Comparison of ENCODE assay signal across 28 cellular contexts in genomic region chr5:31607546-31607945, GRCh38.
"Had no signal": no experiment of that assay in that cellular context is flagged by ENCODE, and none has a peak within 500 bp of the region (broad histone marks: within the 10 kb centered on the region; RNA-seq: fewer than 3 reads in every experiment).

No MANE protein-coding gene starts in this region.

- H3K27ac ChIP-seq: colonic mucosa, coronary artery, dorsolateral prefrontal cortex, epithelial cell of prostate, esophagus muscularis mucosa, esophagus squamous epithelium, foreskin keratinocyte, gastrocnemius medialis, gastroesophageal sphincter, heart left ventricle, heart right ventricle, hepatocyte had no signal

- ATAC-seq: effector memory CD8-positive, alpha-beta T cell; esophagus mucosa; foreskin keratinocyte; gastrocnemius medialis; gastroesophageal sphincter; heart left ventricle; heart right ventricle had no signal

- H3K9me3 ChIP-seq: colonic mucosa, esophagus muscularis mucosa, esophagus squamous epithelium, gastrocnemius medialis, gastroesophageal sphincter had no signal

- H3K4me3 ChIP-seq: colonic mucosa, coronary artery, dorsolateral prefrontal cortex, esophagus muscularis mucosa, esophagus squamous epithelium, gastrocnemius medialis, gastroesophageal sphincter, heart left ventricle, heart right ventricle, hepatocyte had no signal

- FAIRE-seq: endometrium, endothelial cell of umbilical vein, frontal cortex had no signal

- DNase-seq: colonic mucosa; cortex of kidney; dermis blood vessel endothelial cell; dorsolateral prefrontal cortex; effector CD4-positive, alpha-beta T cell; effector CD8-positive, alpha-beta T cell; effector memory CD4-positive, alpha-beta T cell; effector memory CD8-positive, alpha-beta T cell; endodermal cell; erythroblast; esophagus squamous epithelium; foreskin fibroblast; foreskin keratinocyte; foreskin melanocyte; gastrocnemius medialis; glutamatergic neuron; head of caudate nucleus; heart left ventricle; heart right ventricle had no signal

- H3K4me1 ChIP-seq: colonic mucosa, esophagus muscularis mucosa, esophagus squamous epithelium, foreskin keratinocyte, gastrocnemius medialis, gastroesophageal sphincter had no signal

- H3K4me2 ChIP-seq: hepatocyte had no signal
